ENCODE assay signal across 18 cellular contexts in genomic region chr12:79423560-79423959, GRCh38.
DNase-seq lines count a peak whose midpoint lies in the region; ATAC-seq, FAIRE-seq and TF ChIP-seq lines count a peak whose summit lies in the region.
"Had no signal": no experiment of that assay in that cellular context is flagged by ENCODE, and none has a peak within 500 bp of the region (broad histone marks: within the 10 kb centered on the region; RNA-seq: fewer than 3 reads in every experiment).

No MANE protein-coding gene starts in this region.

- DNase-seq in Panc1 (ENCODE audit: low read depth, low spot score) (no peak), breast epithelium (ENCODE audit: low spot score in 2 of 2) (no peak), HTR-8/SVneo (ENCODE audit: insufficient read length, low spot score) (no peak), GM19239 (ENCODE audit: insufficient read length, low spot score) (no peak)
- DNase-seq in activated CD8-positive, alpha-beta T cell treated with anti-CD3 and anti-CD28 coated beads, Interleukin-2, amount 10 ng/mL, durations not matched to agents 7 days and 5 days = no peak
- DNase-seq in T-helper 2 cell treated with Interferon-gamma antibody and Interleukin-4, amounts not matched to agents 5 μg/mL and 100 μg/mL, for 36 hours (ENCODE audit: low spot score) = no peak
- DNase-seq: activated CD4-positive, alpha-beta memory T cell treated with anti-CD3 and anti-CD28 coated beads, Interleukin-2, amount 10 ng/mL, durations not matched to agents 7 days and 5 days; activated T-cell treated with anti-CD3 and anti-CD28 coated beads, Interleukin-2, amount 50 U/mL, for 72 hours; central memory CD4-positive, alpha-beta T cell; H9; NCI-H2171 treated with DMSO at 0.1 percent for 48 hours; testis had no signal

- no peaks in the 10 kb centered on the region for H3K9me3 ChIP-seq in Panc1 (ENCODE audit: control insufficient read depth, insufficient read depth, low read depth, low read length)
- no peaks in the 10 kb centered on the region for H3K9me3 ChIP-seq in breast epithelium
- no peaks in the 10 kb centered on the region for H3K9me3 ChIP-seq in neural cell (ENCODE audit: low read length)
- H3K9me3 ChIP-seq: BLaER1 treated with 17β-estradiol and CSF1 and Interleukin-3, amounts not matched to agents 10 nM and 100 nM; testis had no signal

- TF ChIP-seq RAD21 in neural cell (conservative IDR thresholded peaks at IDR 0.05) = no peak

- no peak overlapping the region for H2AFZ ChIP-seq in neural cell (ENCODE audit: low read depth, low read length)

- peaks cover 45% of the 10 kb centered on the region for H3K4me1 ChIP-seq in Panc1 (ENCODE audit: control insufficient read depth, insufficient read depth, low read length)
- H3K4me1 ChIP-seq in breast epithelium = no peaks in the 10 kb centered on the region
- H3K4me1 ChIP-seq in urinary bladder (ENCODE audit: insufficient read depth) = peaks cover 1% of the 10 kb centered on the region
- H3K4me1 ChIP-seq: BLaER1 treated with 17β-estradiol and CSF1 and Interleukin-3, amounts not matched to agents 10 nM and 100 nM had no signal

- H3K79me2 ChIP-seq in neural cell (replicated peaks; ENCODE audit: insufficient read depth, low read length) = no peaks in the 10 kb centered on the region

- no peak overlapping the region for H3K4me3 Mint-ChIP-seq in activated CD8-positive, alpha-beta T cell treated with anti-CD3 and anti-CD28 coated beads, Interleukin-2, amount 10 ng/mL, durations not matched to agents 7 days and 5 days
- H3K4me3 Mint-ChIP-seq in T-helper 2 cell treated with Interferon-gamma antibody and Interleukin-4, amounts not matched to agents 5 μg/mL and 100 μg/mL, for 36 hours = no peak overlapping the region
- H3K4me3 Mint-ChIP-seq: activated CD4-positive, alpha-beta memory T cell treated with anti-CD3 and anti-CD28 coated beads, Interleukin-2, amount 10 ng/mL, durations not matched to agents 7 days and 5 days; activated naive CD8-positive, alpha-beta T cell; activated T-cell treated with anti-CD3 and anti-CD28 coated beads, Interleukin-2, amount 50 U/mL, for 72 hours; H9 had no signal

- H3K27ac Mint-ChIP-seq in activated CD8-positive, alpha-beta T cell treated with anti-CD3 and anti-CD28 coated beads, Interleukin-2, amount 10 ng/mL, durations not matched to agents 7 days and 5 days = no peak overlapping the region
- no peak overlapping the region for H3K27ac Mint-ChIP-seq in T-helper 2 cell treated with Interferon-gamma antibody and Interleukin-4, amounts not matched to agents 5 μg/mL and 100 μg/mL, for 36 hours
- H3K27ac Mint-ChIP-seq: activated CD4-positive, alpha-beta memory T cell treated with anti-CD3 and anti-CD28 coated beads, Interleukin-2, amount 10 ng/mL, durations not matched to agents 7 days and 5 days; activated naive CD8-positive, alpha-beta T cell; activated T-cell treated with anti-CD3 and anti-CD28 coated beads, Interleukin-2, amount 50 U/mL, for 72 hours had no signal

- H3K36me3 Mint-ChIP-seq in activated CD8-positive, alpha-beta T cell treated with anti-CD3 and anti-CD28 coated beads, Interleukin-2, amount 10 ng/mL, durations not matched to agents 7 days and 5 days (ENCODE audit: low read depth) = no peaks in the 10 kb centered on the region
- H3K36me3 Mint-ChIP-seq in T-helper 2 cell treated with Interferon-gamma antibody and Interleukin-4, amounts not matched to agents 5 μg/mL and 100 μg/mL, for 36 hours (ENCODE audit: low read depth) = no peaks in the 10 kb centered on the region
- H3K36me3 Mint-ChIP-seq: activated naive CD8-positive, alpha-beta T cell had no signal

- no peak for TF ChIP-seq CTCF in Panc1 (IDR thresholded peaks at IDR 0.05)
- TF ChIP-seq CTCF in breast epithelium (IDR thresholded peaks at IDR 0.05) = no peak
- TF ChIP-seq CTCF in neural cell (IDR thresholded peaks at IDR 0.05; ENCODE audit: poor library complexity, severe bottlenecking) = no peak

- H3F3A ChIP-seq in neural cell (ENCODE audit: insufficient read depth, low read length, poor library complexity, severe bottlenecking) = no peaks in the 10 kb centered on the region

- FAIRE-seq in HTR-8/SVneo (lab: Jason Lieb, UNC) (no peak), GM19239 (lab: Jason Lieb, UNC) (no peak)

- no peaks in the 10 kb centered on the region for H4K20me1 ChIP-seq in neural cell (ENCODE audit: insufficient read depth)
- H4K20me1 ChIP-seq: BLaER1 treated with 17β-estradiol and CSF1 and Interleukin-3, amounts not matched to agents 10 nM and 100 nM had no signal

- ATAC-seq in Panc1 = no peak
- ATAC-seq in activated CD8-positive, alpha-beta T cell treated with anti-CD3 and anti-CD28 coated beads, Interleukin-2, amount 10 ng/mL, durations not matched to agents 7 days and 5 days = no peak
- ATAC-seq: activated T-cell treated with anti-CD3 and anti-CD28 coated beads, Interleukin-2, amount 50 U/mL, for 72 hours had no signal

- POLR2A ChIA-PET in Panc1 (lab: Charles Lee) = interaction anchor here (0.6 kb wide), 1 partner anchor 29 kb away, joined by 9 read pairs; no protein-coding TSS in a partner anchor
- POLR2A ChIA-PET in activated CD8-positive, alpha-beta T cell treated with anti-CD3 and anti-CD28 coated beads, Interleukin-2, amount 10 ng/mL, durations not matched to agents 7 days and 5 days (lab: Charles Lee) = no interaction called here

- H3K9ac ChIP-seq in neural cell (ENCODE audit: low read length) = no peak overlapping the region
- H3K9ac ChIP-seq: BLaER1 treated with 17β-estradiol and CSF1 and Interleukin-3, amounts not matched to agents 10 nM and 100 nM had no signal

- peak overlapping the region; percentile 51 for H3K27ac ChIP-seq in Panc1 (ENCODE audit: low read length)
- peak overlapping the region; percentile 70 to 74 for H3K27ac ChIP-seq in breast epithelium
- peak overlapping the region; percentile 61 for H3K27ac ChIP-seq in neural cell (ENCODE audit: low read length)
- peak overlapping the region; percentile 23 for H3K27ac ChIP-seq in urinary bladder (ENCODE audit: low read depth)
- H3K27ac ChIP-seq: BLaER1 treated with 17β-estradiol and CSF1 and Interleukin-3, amounts not matched to agents 10 nM and 100 nM; testis; VCaP had no signal

- H3K36me3 ChIP-seq in Panc1 (ENCODE audit: control insufficient read depth, insufficient read depth, low read length) (no peaks in the 10 kb centered on the region), breast epithelium (no peaks in the 10 kb centered on the region), neural cell (ENCODE audit: insufficient read depth, low read length) (no peaks in the 10 kb centered on the region), urinary bladder (ENCODE audit: insufficient read depth) (no peaks in the 10 kb centered on the region)

- H3K4me3 ChIP-seq in Panc1 (ENCODE audit: low read depth in 2 of 2, low read length in 2 of 2) (no peak overlapping the region), breast epithelium (no peak overlapping the region), neural cell (ENCODE audit: low read length) (peak overlapping the region; percentile 34), urinary bladder (ENCODE audit: low read depth, low read length) (no peak overlapping the region)
- H3K4me3 ChIP-seq: BLaER1 treated with 17β-estradiol and CSF1 and Interleukin-3, amounts not matched to agents 10 nM and 100 nM; testis had no signal

- no peaks in the 10 kb centered on the region for H3K9me2 ChIP-seq in neural cell (ENCODE audit: insufficient read depth, low read length)

- no TSS peak for BruUV-seq in Panc1 (replicated peaks; lab: Mats Ljungman, UMichigan)

- TF ChIP-seq POLR2A in breast epithelium (IDR thresholded peaks at IDR 0.05) = no peak

- peak overlapping the region; percentile 50 for H3K4me2 ChIP-seq in neural cell (ENCODE audit: low read length)
- H3K4me2 ChIP-seq: BLaER1 treated with 17β-estradiol and CSF1 and Interleukin-3, amounts not matched to agents 10 nM and 100 nM had no signal

- no peak for TF ChIP-seq EP300 in neural cell (conservative IDR thresholded peaks at IDR 0.05; ENCODE audit: poor library complexity, severe bottlenecking)

- intact Hi-C loops in Panc1 (cut with micrococcal nuclease; ENCODE audit: unreplicated experiment) = loop anchor here (5.0 kb wide), 2 partner anchors 124 to 314 kb away; no protein-coding TSS in a partner anchor
- intact Hi-C loops in breast epithelium (cut with DNase I; ENCODE audit: low total_unique reads) = no loop called here

- CTCF ChIA-PET in Panc1 (lab: Charles Lee) = interaction anchor here (0.6 kb wide), 1 partner anchor 314 kb away, joined by 3 read pairs; no protein-coding TSS in a partner anchor
- CTCF ChIA-PET in activated CD8-positive, alpha-beta T cell treated with anti-CD3 and anti-CD28 coated beads, Interleukin-2, amount 10 ng/mL, durations not matched to agents 7 days and 5 days (lab: Charles Lee) = no interaction called here

- in situ Hi-C loops in Panc1 (cut with HindIII; ENCODE audit: low pct_unique_long_range_greater_than_20kb, low sequenced_read_pairs) = no loop called here

- no peaks in the 10 kb centered on the region for H3K4me1 Mint-ChIP-seq in activated CD8-positive, alpha-beta T cell treated with anti-CD3 and anti-CD28 coated beads, Interleukin-2, amount 10 ng/mL, durations not matched to agents 7 days and 5 days (ENCODE audit: low read depth)
- H3K4me1 Mint-ChIP-seq in T-helper 2 cell treated with Interferon-gamma antibody and Interleukin-4, amounts not matched to agents 5 μg/mL and 100 μg/mL, for 36 hours (ENCODE audit: low read depth) = no peaks in the 10 kb centered on the region
- H3K4me1 Mint-ChIP-seq: activated CD4-positive, alpha-beta memory T cell treated with anti-CD3 and anti-CD28 coated beads, Interleukin-2, amount 10 ng/mL, durations not matched to agents 7 days and 5 days had no signal

- H3K27me3 ChIP-seq in Panc1 (ENCODE audit: control insufficient read depth, insufficient read depth, low read length) = no peaks in the 10 kb centered on the region
- no peaks in the 10 kb centered on the region for H3K27me3 ChIP-seq in breast epithelium
- H3K27me3 ChIP-seq in neural cell (ENCODE audit: insufficient read depth, low read depth, low read length) = no peaks in the 10 kb centered on the region
- H3K27me3 ChIP-seq: BLaER1 treated with 17β-estradiol and CSF1 and Interleukin-3, amounts not matched to agents 10 nM and 100 nM; foreskin keratinocyte; testis had no signal

- WGBS in urinary bladder = 95% methylated on average over 3 of the region's 3 CpGs

- no peaks in the 10 kb centered on the region for H3K9me3 Mint-ChIP-seq in activated CD8-positive, alpha-beta T cell treated with anti-CD3 and anti-CD28 coated beads, Interleukin-2, amount 10 ng/mL, durations not matched to agents 7 days and 5 days (ENCODE audit: insufficient read depth)
- no peaks in the 10 kb centered on the region for H3K9me3 Mint-ChIP-seq in T-helper 2 cell treated with Interferon-gamma antibody and Interleukin-4, amounts not matched to agents 5 μg/mL and 100 μg/mL, for 36 hours
- H3K9me3 Mint-ChIP-seq: H9 had no signal

- peaks cover 2% of the 10 kb centered on the region for H3K27me3 Mint-ChIP-seq in activated CD8-positive, alpha-beta T cell treated with anti-CD3 and anti-CD28 coated beads, Interleukin-2, amount 10 ng/mL, durations not matched to agents 7 days and 5 days (ENCODE audit: low read depth)
- H3K27me3 Mint-ChIP-seq in T-helper 2 cell treated with Interferon-gamma antibody and Interleukin-4, amounts not matched to agents 5 μg/mL and 100 μg/mL, for 36 hours (ENCODE audit: low read depth) = no peaks in the 10 kb centered on the region
- H3K27me3 Mint-ChIP-seq: activated CD4-positive, alpha-beta memory T cell treated with anti-CD3 and anti-CD28 coated beads, Interleukin-2, amount 10 ng/mL, durations not matched to agents 7 days and 5 days; activated naive CD8-positive, alpha-beta T cell had no signal
